In genomic region chr10:114079421-114079820, GRCh38 we compare ENCODE assay signal across 22 cellular contexts. TPM values are rescaled to one million over a fixed set of nuclear protein-coding genes. Genes with fewer than 3 reads are reported as not detected.
DNase-seq lines count a peak whose midpoint lies in the region; ATAC-seq and TF ChIP-seq lines count a peak whose summit lies in the region.
"Had no signal": no experiment of that assay in that cellular context is flagged by ENCODE, and none has a peak within 500 bp of the region (broad histone marks: within the 10 kb centered on the region; RNA-seq: fewer than 3 reads in every experiment).

No MANE protein-coding gene starts in this region.

- no peaks in the 10 kb centered on the region for H3K9me3 ChIP-seq in uterus
- H3K9me3 ChIP-seq: A549, BE2C, HAP-1 had no signal

- H3K27ac ChIP-seq in uterus: no peak overlapping the region
- H3K27ac ChIP-seq: A549; BLaER1 treated with 17β-estradiol and CSF1 and Interleukin-3, amounts not matched to agents 10 nM and 100 nM had no signal

- no peak for TF ChIP-seq CTCF in uterus (IDR thresholded peaks at IDR 0.05)

- no peak overlapping the region for H3K4me3 ChIP-seq in uterus
- H3K4me3 ChIP-seq: A549; BLaER1 treated with 17β-estradiol and CSF1 and Interleukin-3, amounts not matched to agents 10 nM and 100 nM; HAP-1 had no signal

- no peaks in the 10 kb centered on the region for H3K4me1 ChIP-seq in uterus
- H3K4me1 ChIP-seq: BE2C, HAP-1 had no signal

- no peaks in the 10 kb centered on the region for H3K27me3 ChIP-seq in uterus
- H3K27me3 ChIP-seq: BE2C; BLaER1 treated with 17β-estradiol and CSF1 and Interleukin-3, amounts not matched to agents 10 nM and 100 nM had no signal

- TF ChIP-seq POLR2A in uterus (IDR thresholded peaks at IDR 0.05): no peak

- ATAC-seq in left lobe of liver: peak; percentile 80
- peak; percentile 24 for ATAC-seq in sciatic nerve
- no peak for ATAC-seq in HG02610 (IDR thresholded peaks at IDR 0.05; ENCODE audit: unreplicated experiment)
- no peak for ATAC-seq in GM19328 (IDR thresholded peaks at IDR 0.05; ENCODE audit: unreplicated experiment)
- ATAC-seq: A549 had no signal

- no peaks in the 10 kb centered on the region for H3K36me3 ChIP-seq in uterus
- H3K36me3 ChIP-seq: BE2C; BLaER1 treated with 17β-estradiol and CSF1 and Interleukin-3, amounts not matched to agents 10 nM and 100 nM; HAP-1 had no signal

- intact Hi-C loops in sciatic nerve (cut with DNase I): no loop called here
- intact Hi-C loops in uterus (cut with DNase I; ENCODE audit: low total_unique reads): no loop called here

- DNase-seq in CD1c-positive myeloid dendritic cell (ENCODE audit: extremely low spot score): peak; percentile 19
- DNase-seq in left lobe of liver (ENCODE audit: low spot score): no peak
- no peak for DNase-seq in sciatic nerve (ENCODE audit: low spot score)
- DNase-seq in uterus: no peak
- DNase-seq: 8988T; ACHN; AML-193; BE2C; Calu3; CD4-positive, alpha-beta memory T cell; COR-L47; DMS53; DMS79 treated with DMSO at 0.1 percent for 48 hours; GF-D8; GOT3; HFFc6 had no signal

RNA-seq across cellular contexts. Expression of gene ADRB1, which starts 35.8 kb away (rescaled TPM):
- total RNA-seq in left lobe of liver (0.10 TPM), sciatic nerve (0.76 TPM), uterus (under 1 TPM in 1 of 4 donors, not detected in 3; 0.18 TPM)
- total RNA-seq: CD4-positive, alpha-beta memory T cell; Daoy had no signal

Comparison
In these comparisons a context has a peak if more than half of its experiments do, and no peak if none do; other contexts are left out.
1. ATAC-seq: peak in left lobe of liver (single experiment) and sciatic nerve (single experiment); none in HG02610 (single experiment) and GM19328 (single experiment).